Comparison of ENCODE assay signal across 1 cellular context in the genomic region with DNA sequence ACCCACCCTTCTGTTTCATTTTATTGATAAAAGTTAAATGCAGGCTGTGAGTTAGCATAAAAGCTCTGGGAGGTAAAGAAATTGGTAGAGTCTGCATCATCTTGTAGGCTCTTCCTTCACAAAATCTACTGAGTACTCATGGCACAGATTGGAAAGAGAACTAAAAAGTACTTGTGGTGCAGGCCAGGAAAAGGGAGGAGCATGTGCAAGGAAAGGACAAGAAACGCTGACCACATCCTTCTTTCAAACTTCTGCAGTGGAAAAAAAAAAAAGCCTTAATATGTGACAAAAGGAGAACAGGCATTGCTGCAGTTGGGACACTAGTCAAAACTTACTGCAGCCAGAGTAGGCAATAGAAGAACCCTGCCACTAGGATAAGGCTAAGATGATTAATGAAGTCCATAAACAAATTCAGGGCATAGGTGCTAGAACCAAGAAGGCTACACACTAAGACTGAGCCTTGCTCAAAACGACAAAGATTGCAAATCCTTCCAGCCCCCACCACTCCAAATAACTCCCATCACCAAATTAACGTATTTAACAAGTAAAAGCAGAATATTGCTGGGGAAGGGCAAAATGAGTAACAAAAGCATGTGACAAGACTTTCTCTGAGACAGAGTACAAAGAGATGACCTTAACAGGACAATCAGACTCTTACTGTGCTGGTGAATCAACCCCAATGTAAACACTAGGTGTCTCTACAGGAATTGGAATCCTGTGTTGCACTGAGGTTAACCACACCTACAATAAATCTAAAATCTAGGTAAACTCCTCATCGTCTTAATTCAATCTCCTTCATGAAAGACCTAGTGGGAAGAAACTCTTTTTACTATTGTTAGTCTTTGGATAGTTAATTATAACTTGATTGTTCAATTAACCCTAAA.
TF ChIP-seq lines count a peak whose summit lies in the region.

No MANE protein-coding gene starts in this region.

TF ChIP-seq in SK-N-SH treated with all-trans-retinoic acid at 6 μM for 48 hours, 23 proteins besides CTCF, POLR2A, EP300 and RAD21 (continued from another document):
- TF ChIP-seq, protein P1, sequence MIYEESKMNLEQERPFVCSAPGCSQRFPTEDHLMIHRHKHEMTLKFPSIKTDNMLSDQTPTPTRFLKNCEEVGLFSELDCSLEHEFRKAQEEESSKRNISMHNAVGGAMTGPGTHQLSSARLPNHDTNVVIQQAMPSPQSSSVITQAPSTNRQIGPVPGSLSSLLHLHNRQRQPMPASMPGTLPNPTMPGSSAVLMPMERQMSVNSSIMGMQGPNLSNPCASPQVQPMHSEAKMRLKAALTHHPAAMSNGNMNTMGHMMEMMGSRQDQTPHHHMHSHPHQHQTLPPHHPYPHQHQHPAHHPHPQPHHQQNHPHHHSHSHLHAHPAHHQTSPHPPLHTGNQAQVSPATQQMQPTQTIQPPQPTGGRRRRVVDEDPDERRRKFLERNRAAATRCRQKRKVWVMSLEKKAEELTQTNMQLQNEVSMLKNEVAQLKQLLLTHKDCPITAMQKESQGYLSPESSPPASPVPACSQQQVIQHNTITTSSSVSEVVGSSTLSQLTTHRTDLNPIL (CRISPR knock-in tag; IDR thresholded peaks at IDR 0.05; ENCODE audit: low read depth): no peak
- TF ChIP-seq TCF4 (CRISPR knock-in tag; IDR thresholded peaks at IDR 0.05; ENCODE audit: borderline replicate concordance): no peak
- TF ChIP-seq RARB (CRISPR knock-in tag; IDR thresholded peaks at IDR 0.05): no peak
